1 cellular context compared by ENCODE assay signal in the genomic region with DNA sequence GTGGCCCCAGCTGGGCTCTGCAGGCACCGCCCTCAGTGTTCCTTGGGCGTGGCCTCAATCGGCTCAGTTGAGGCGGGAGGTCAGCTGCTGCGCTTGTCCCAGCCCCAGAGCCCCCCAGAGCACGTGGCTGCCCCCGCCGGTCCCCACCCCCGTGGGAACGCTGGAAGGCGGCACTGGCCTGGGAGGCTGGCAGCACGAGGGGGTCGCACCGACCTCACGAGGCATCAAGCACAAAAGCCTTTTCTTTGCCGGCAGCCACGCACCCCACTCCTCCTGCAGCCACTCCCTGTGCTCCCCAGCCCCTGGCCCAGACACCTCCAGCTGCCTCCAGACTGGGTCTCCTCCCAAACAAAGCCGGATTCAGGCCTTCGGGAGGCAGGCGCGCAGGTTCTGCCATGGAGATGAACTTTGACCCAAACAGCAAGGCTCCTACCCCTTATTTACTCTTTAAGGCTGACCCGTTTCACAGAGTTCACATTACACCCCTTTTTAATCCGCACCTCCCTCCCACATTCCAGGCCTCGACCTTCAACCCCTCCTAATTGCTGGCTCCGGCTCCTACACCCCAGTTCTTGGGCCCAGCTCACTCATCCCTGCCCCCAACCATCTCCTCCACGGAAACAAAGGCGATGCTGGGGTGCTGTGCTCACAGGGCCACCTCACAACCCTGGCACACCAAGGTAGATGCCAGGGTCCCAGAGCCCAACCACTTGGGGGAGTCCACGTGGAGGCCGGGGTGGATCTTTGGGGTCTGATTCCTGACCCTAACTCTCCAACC.
TF ChIP-seq lines count a peak whose summit lies in the region.

No MANE protein-coding gene starts in this region.

TF ChIP-seq in HepG2, 621 proteins besides CTCF, POLR2A, EP300 and RAD21 (continued from another document and continues in another):
- TF ChIP-seq, protein P1, sequence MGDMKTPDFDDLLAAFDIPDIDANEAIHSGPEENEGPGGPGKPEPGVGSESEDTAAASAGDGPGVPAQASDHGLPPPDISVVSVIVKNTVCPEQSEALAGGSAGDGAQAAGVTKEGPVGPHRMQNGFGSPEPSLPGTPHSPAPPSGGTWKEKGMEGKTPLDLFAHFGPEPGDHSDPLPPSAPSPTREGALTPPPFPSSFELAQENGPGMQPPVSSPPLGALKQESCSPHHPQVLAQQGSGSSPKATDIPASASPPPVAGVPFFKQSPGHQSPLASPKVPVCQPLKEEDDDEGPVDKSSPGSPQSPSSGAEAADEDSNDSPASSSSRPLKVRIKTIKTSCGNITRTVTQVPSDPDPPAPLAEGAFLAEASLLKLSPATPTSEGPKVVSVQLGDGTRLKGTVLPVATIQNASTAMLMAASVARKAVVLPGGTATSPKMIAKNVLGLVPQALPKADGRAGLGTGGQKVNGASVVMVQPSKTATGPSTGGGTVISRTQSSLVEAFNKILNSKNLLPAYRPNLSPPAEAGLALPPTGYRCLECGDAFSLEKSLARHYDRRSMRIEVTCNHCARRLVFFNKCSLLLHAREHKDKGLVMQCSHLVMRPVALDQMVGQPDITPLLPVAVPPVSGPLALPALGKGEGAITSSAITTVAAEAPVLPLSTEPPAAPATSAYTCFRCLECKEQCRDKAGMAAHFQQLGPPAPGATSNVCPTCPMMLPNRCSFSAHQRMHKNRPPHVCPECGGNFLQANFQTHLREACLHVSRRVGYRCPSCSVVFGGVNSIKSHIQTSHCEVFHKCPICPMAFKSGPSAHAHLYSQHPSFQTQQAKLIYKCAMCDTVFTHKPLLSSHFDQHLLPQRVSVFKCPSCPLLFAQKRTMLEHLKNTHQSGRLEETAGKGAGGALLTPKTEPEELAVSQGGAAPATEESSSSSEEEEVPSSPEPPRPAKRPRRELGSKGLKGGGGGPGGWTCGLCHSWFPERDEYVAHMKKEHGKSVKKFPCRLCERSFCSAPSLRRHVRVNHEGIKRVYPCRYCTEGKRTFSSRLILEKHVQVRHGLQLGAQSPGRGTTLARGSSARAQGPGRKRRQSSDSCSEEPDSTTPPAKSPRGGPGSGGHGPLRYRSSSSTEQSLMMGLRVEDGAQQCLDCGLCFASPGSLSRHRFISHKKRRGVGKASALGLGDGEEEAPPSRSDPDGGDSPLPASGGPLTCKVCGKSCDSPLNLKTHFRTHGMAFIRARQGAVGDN (CRISPR knock-in tag; IDR thresholded peaks at IDR 0.05): peak; percentile 88
- peak; percentile 51; the same call in 1 of the 2 replicates for TF ChIP-seq JDP2 (CRISPR knock-in tag; IDR thresholded peaks at IDR 0.05; ENCODE audit: borderline replicate concordance)
- TF ChIP-seq ZBTB10 (CRISPR knock-in tag; IDR thresholded peaks at IDR 0.05; ENCODE audit: borderline replicate concordance): peak; percentile 100
- TF ChIP-seq FOXA1 (IDR thresholded peaks at IDR 0.05): peak; percentile 71; the same call in 1 of the 2 replicates
- peak; percentile 98 for TF ChIP-seq FOXA1 (CRISPR knock-in tag; IDR thresholded peaks at IDR 0.05)
- no peak for TF ChIP-seq PAWR (CRISPR knock-in tag; IDR thresholded peaks at IDR 0.05; ENCODE audit: borderline replicate concordance)
- peak; percentile 95 for TF ChIP-seq HES4 (CRISPR knock-in tag; IDR thresholded peaks at IDR 0.05; ENCODE audit: borderline replicate concordance)
- TF ChIP-seq ZNF839 (CRISPR knock-in tag; IDR thresholded peaks at IDR 0.05; ENCODE audit: borderline replicate concordance): no peak
- TF ChIP-seq ZNF614 (CRISPR knock-in tag; IDR thresholded peaks at IDR 0.05; ENCODE audit: borderline replicate concordance): peak; percentile 18; the same call in 1 of the 2 replicates
- TF ChIP-seq ZNF781 (CRISPR knock-in tag; IDR thresholded peaks at IDR 0.05; ENCODE audit: borderline replicate concordance, not compliant biosample characterization): peak; percentile 44
- TF ChIP-seq, protein P2, sequence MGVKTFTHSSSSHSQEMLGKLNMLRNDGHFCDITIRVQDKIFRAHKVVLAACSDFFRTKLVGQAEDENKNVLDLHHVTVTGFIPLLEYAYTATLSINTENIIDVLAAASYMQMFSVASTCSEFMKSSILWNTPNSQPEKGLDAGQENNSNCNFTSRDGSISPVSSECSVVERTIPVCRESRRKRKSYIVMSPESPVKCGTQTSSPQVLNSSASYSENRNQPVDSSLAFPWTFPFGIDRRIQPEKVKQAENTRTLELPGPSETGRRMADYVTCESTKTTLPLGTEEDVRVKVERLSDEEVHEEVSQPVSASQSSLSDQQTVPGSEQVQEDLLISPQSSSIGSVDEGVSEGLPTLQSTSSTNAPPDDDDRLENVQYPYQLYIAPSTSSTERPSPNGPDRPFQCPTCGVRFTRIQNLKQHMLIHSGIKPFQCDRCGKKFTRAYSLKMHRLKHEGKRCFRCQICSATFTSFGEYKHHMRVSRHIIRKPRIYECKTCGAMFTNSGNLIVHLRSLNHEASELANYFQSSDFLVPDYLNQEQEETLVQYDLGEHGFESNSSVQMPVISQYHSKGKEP (CRISPR knock-in tag; IDR thresholded peaks at IDR 0.05): no peak
- no peak for TF ChIP-seq ZBTB40 (IDR thresholded peaks at IDR 0.05)
- TF ChIP-seq ZBTB40 (CRISPR knock-in tag; IDR thresholded peaks at IDR 0.05): peak; percentile 24; the same call in 1 of the 2 replicates
- peak; percentile 97 for TF ChIP-seq HNF4A (CRISPR knock-in tag; IDR thresholded peaks at IDR 0.05)
- peak; percentile 84; the same call in 1 of the 2 replicates for TF ChIP-seq KMT2A (CRISPR knock-in tag; IDR thresholded peaks at IDR 0.05)
- TF ChIP-seq ASH2L (IDR thresholded peaks at IDR 0.05; ENCODE audit: insufficient read length, low read depth, low read length): peak; percentile 83
- peak; percentile 74; the same call in 1 of the 2 replicates for TF ChIP-seq ZFP41 (CRISPR knock-in tag; IDR thresholded peaks at IDR 0.05; ENCODE audit: borderline replicate concordance)
- TF ChIP-seq, protein P3, sequence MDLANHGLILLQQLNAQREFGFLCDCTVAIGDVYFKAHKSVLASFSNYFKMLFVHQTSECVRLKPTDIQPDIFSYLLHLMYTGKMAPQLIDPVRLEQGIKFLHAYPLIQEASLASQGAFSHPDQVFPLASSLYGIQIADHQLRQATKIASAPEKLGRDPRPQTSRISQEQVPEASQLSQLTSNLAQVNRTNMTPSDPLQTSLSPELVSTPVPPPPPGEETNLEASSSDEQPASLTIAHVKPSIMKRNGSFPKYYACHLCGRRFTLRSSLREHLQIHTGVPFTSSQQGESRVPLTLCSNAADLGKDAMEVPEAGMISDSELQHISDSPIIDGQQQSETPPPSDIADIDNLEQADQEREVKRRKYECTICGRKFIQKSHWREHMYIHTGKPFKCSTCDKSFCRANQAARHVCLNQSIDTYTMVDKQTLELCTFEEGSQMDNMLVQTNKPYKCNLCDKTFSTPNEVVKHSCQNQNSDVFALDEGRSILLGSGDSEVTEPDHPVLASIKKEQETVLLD (CRISPR knock-in tag; IDR thresholded peaks at IDR 0.05; ENCODE audit: low read depth): 0 out of 2 replicates have a peak, but pooled peaks have one; percentile 72
- peak; percentile 88 for TF ChIP-seq HDAC2 (CRISPR knock-in tag; IDR thresholded peaks at IDR 0.05)
- peak; percentile 76 for TF ChIP-seq RBM22 (optimal IDR thresholded peaks at IDR 0.05; ENCODE audit: low read length)
- no peak for TF ChIP-seq ARNT (IDR thresholded peaks at IDR 0.05)
- TF ChIP-seq USF2 (IDR thresholded peaks at IDR 0.05; ENCODE audit: low read depth, low read length): no peak
- peak; percentile 28; the same call in 1 of the 2 replicates for TF ChIP-seq USF2 (CRISPR knock-in tag; IDR thresholded peaks at IDR 0.05; ENCODE audit: borderline replicate concordance)
- peak; percentile 99 for TF ChIP-seq TBX2 (CRISPR knock-in tag; IDR thresholded peaks at IDR 0.05; ENCODE audit: borderline replicate concordance)
- TF ChIP-seq KLF16 (CRISPR knock-in tag; IDR thresholded peaks at IDR 0.05): peak; percentile 10 to 81; a peak in 3 of 4 replicates
- TF ChIP-seq EED (CRISPR knock-in tag; IDR thresholded peaks at IDR 0.05): 0 out of 2 replicates have a peak, but pooled peaks have one; percentile 20
- TF ChIP-seq, protein P4, sequence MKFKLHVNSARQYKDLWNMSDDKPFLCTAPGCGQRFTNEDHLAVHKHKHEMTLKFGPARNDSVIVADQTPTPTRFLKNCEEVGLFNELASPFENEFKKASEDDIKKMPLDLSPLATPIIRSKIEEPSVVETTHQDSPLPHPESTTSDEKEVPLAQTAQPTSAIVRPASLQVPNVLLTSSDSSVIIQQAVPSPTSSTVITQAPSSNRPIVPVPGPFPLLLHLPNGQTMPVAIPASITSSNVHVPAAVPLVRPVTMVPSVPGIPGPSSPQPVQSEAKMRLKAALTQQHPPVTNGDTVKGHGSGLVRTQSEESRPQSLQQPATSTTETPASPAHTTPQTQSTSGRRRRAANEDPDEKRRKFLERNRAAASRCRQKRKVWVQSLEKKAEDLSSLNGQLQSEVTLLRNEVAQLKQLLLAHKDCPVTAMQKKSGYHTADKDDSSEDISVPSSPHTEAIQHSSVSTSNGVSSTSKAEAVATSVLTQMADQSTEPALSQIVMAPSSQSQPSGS (CRISPR knock-in tag; IDR thresholded peaks at IDR 0.05): peak; percentile 59; the same call in 1 of the 2 replicates
